In genomic region chr9:114503522-114504340, GRCh38 we compare ENCODE assay signal across 8 cellular contexts. TPM values are rescaled to one million over a fixed set of nuclear protein-coding genes. Genes with fewer than 3 reads are reported as not detected.
A peak's percentile ranks its signal among the peaks of the same experiment; 100 is the strongest.
DNase-seq lines count a peak whose midpoint lies in the region; ATAC-seq and TF ChIP-seq lines count a peak whose summit lies in the region.

No MANE protein-coding gene starts in this region.

- H3K9me3 ChIP-seq in T-helper 17 cell (ENCODE audit: control insufficient read depth, low read length, poor library complexity, severe bottlenecking), result no peaks in the 10 kb centered on the region
- no peaks in the 10 kb centered on the region for H3K9me3 ChIP-seq in skeletal muscle tissue (ENCODE audit: control insufficient read depth in 3 of 3, low read length in 3 of 3)

- H3K27me3 Mint-ChIP-seq in T-helper 17 cell (peaks cover 17% of the 10 kb centered on the region), glutamatergic neuron (ENCODE audit: unreplicated experiment) (peaks cover 3% of the 10 kb centered on the region)

- H3K4me3 Mint-ChIP-seq in T-helper 17 cell (peak overlapping the region; percentile 83), glutamatergic neuron (ENCODE audit: unreplicated experiment) (peak overlapping the region; percentile 32)

- H3K27ac Mint-ChIP-seq in T-helper 17 cell, result peak overlapping the region; percentile 32
- no peak overlapping the region for H3K27ac Mint-ChIP-seq in glutamatergic neuron (ENCODE audit: unreplicated experiment)

- DNase-seq in DMS79 treated with DMSO at 0.1 percent for 48 hours (lab: John Stamatoyannopoulos, UW) (peak; percentile 46), DMS79 (lab: John Stamatoyannopoulos, UW) (no peak), T-helper 17 cell (no peak), glutamatergic neuron (no peak), GM19238 (ENCODE audit: insufficient read length, low spot score) (no peak), AG20443 (ENCODE audit: low spot score) (no peak)

- no peak overlapping the region for H3K27ac ChIP-seq in skeletal muscle tissue (ENCODE audit: low read depth, low read length)

- H3K27me3 ChIP-seq in skeletal muscle tissue (ENCODE audit: control insufficient read depth in 3 of 3, insufficient read depth in 3 of 3, low read length in 3 of 3), result peaks cover 30 to 65% (median 58%) of the 10 kb centered on the region in 3 donors

- H3K9ac ChIP-seq in skeletal muscle tissue (ENCODE audit: low read depth in 1 of 3, low read length in 3 of 3), result no peak overlapping the region

- peak overlapping the region in 2 of 3 donors; percentile 13 to 64 for H3K4me3 ChIP-seq in skeletal muscle tissue (ENCODE audit: low read length in 3 of 3)

- no peak for TF ChIP-seq CTCF in glutamatergic neuron (IDR thresholded peaks at IDR 0.05; ENCODE audit: partially characterized antibody, unreplicated experiment)

- H3K36me3 Mint-ChIP-seq in T-helper 17 cell (ENCODE audit: low read depth), result no peaks in the 10 kb centered on the region
- H3K36me3 Mint-ChIP-seq in glutamatergic neuron (ENCODE audit: unreplicated experiment), result no peaks in the 10 kb centered on the region

- peaks cover 7% of the 10 kb centered on the region for H3K9me3 Mint-ChIP-seq in glutamatergic neuron (ENCODE audit: unreplicated experiment)

- H3K4me1 ChIP-seq in skeletal muscle tissue (ENCODE audit: control insufficient read depth in 3 of 3, insufficient read depth in 3 of 3, low read length in 3 of 3), result peaks cover 4 to 6% (median 4%) of the 10 kb centered on the region in 3 donors

- H3K36me3 ChIP-seq in skeletal muscle tissue (ENCODE audit: control insufficient read depth in 3 of 3, insufficient read depth in 3 of 3, low read length in 3 of 3), result no peaks in the 10 kb centered on the region

- peaks cover 17% of the 10 kb centered on the region for H3K4me1 Mint-ChIP-seq in T-helper 17 cell
- H3K4me1 Mint-ChIP-seq in glutamatergic neuron (ENCODE audit: low read depth, unreplicated experiment), result peaks cover 23% of the 10 kb centered on the region

- ATAC-seq in T-helper 17 cell (no peak), GM18873 (IDR thresholded peaks at IDR 0.05; ENCODE audit: low FRiP score, unreplicated experiment) (no peak)

RNA-seq across cellular contexts. Expression of gene WHRN, which starts 1.5 kb away (rescaled TPM):
- total RNA-seq in T-helper 17 cell (10 to 100 TPM; 18.2 to 32.6 TPM), glutamatergic neuron (ENCODE audit: unreplicated experiment) (3.2 TPM), skeletal muscle tissue (0.52 TPM)
